ENCODE assay signal across 22 cellular contexts in genomic region chr1:233544304-233544703, GRCh38.
A peak's percentile ranks its signal among the peaks of the same experiment; 100 is the strongest.
DNase-seq lines count a peak whose midpoint lies in the region; FAIRE-seq and TF ChIP-seq lines count a peak whose summit lies in the region.
"Had no signal": no experiment of that assay in that cellular context is flagged by ENCODE, and none has a peak within 500 bp of the region (broad histone marks: within the 10 kb centered on the region; RNA-seq: fewer than 3 reads in every experiment).

No MANE protein-coding gene starts in this region.

- H3K4me1 ChIP-seq in astrocyte (ENCODE audit: insufficient read depth, low read length), result peaks cover 4% of the 10 kb centered on the region
- H3K4me1 ChIP-seq: gastroesophageal sphincter, left ventricle myocardium inferior had no signal

- DNase-seq in GM12865 (ENCODE audit: low read depth) (peak; percentile 45), HFFc6 (no peak), astrocyte (ENCODE audit: low read depth) (no peak), NCI-H2171 treated with DMSO at 0.1 percent for 48 hours (lab: John Stamatoyannopoulos, UW) (no peak), NCI-H2107 (lab: John Stamatoyannopoulos, UW) (no peak)
- no peak for DNase-seq in stimulated activated CD4-positive, alpha-beta T cell treated with anti-CD3 and anti-CD28 coated beads, Interleukin-1b, Interleukin-23, amount 100 ng/mL, for 48 hours
- DNase-seq: activated CD4-positive, CD25-positive, alpha-beta regulatory T cell treated with anti-CD3 and anti-CD28 coated beads, Interleukin-2, amount 50 U/mL, for 72 hours; activated CD8-positive, alpha-beta T cell treated with anti-CD3 and anti-CD28 coated beads for 36 hours; activated T-cell treated with anti-CD3 and anti-CD28 coated beads for 4 hours; left ventricle myocardium inferior; NCI-H1092 treated with DMSO at 0.1 percent for 48 hours; NCI-H187 treated with DMSO at 0.1 percent for 48 hours; NCI-H69 had no signal

- no peaks in the 10 kb centered on the region for H3K79me2 ChIP-seq in astrocyte (ENCODE audit: insufficient read depth, low read length)

- H3K4me2 ChIP-seq in astrocyte (ENCODE audit: low read length), result no peak overlapping the region

- no peaks in the 10 kb centered on the region for H3K9me3 ChIP-seq in astrocyte (ENCODE audit: insufficient read depth, low read depth, low read length)
- H3K9me3 ChIP-seq: gastroesophageal sphincter had no signal

- H3K27me3 ChIP-seq in astrocyte (ENCODE audit: insufficient read depth, low read length), result no peaks in the 10 kb centered on the region
- H3K27me3 ChIP-seq: cardiac muscle cell, gastroesophageal sphincter had no signal

- no peak overlapping the region for H2AFZ ChIP-seq in astrocyte (ENCODE audit: low read depth, low read length)

- H3K27ac Mint-ChIP-seq in HFFc6, result no peak overlapping the region
- peak overlapping the region; percentile 24 for H3K27ac Mint-ChIP-seq in astrocyte (ENCODE audit: unreplicated experiment)
- H3K27ac Mint-ChIP-seq: activated CD8-positive, alpha-beta T cell treated with anti-CD3 and anti-CD28 coated beads for 36 hours; activated naive CD4-positive, alpha-beta T cell treated with anti-CD3 and anti-CD28 coated beads, Interleukin-2, amount 50 U/mL, for 72 hours; dendritic cell treated with granulocyte-macrophage colony-stimulating factor and Interleukin-4, amounts not matched to agents 40 ng/mL and 50 ng/mL, for 4 days; T-helper 1 cell treated with Interleukin-12 subunit alpha and Interleukin-12 subunit beta and Interleukin-4 antibody, amounts not matched to agents 30 μg/mL and 1 μg/mL, for 36 hours had no signal

- FAIRE-seq in astrocyte (lab: Jason Lieb, UNC), result no peak
- FAIRE-seq: HepG2 had no signal

- no peaks in the 10 kb centered on the region for H4K20me1 ChIP-seq in astrocyte (ENCODE audit: insufficient read depth, low read length)

- H3K36me3 Mint-ChIP-seq in HFFc6 (ENCODE audit: low read depth), result no peaks in the 10 kb centered on the region
- H3K36me3 Mint-ChIP-seq in astrocyte (ENCODE audit: low read depth, unreplicated experiment), result no peaks in the 10 kb centered on the region
- H3K36me3 Mint-ChIP-seq: activated naive CD4-positive, alpha-beta T cell treated with anti-CD3 and anti-CD28 coated beads, Interleukin-2, amount 50 U/mL, for 72 hours had no signal

- H3K4me1 Mint-ChIP-seq in HFFc6 (ENCODE audit: low read depth) (no peaks in the 10 kb centered on the region), astrocyte (ENCODE audit: low read depth, unreplicated experiment) (peaks cover 17% of the 10 kb centered on the region)

- TF ChIP-seq CTCF in GM12865 (IDR thresholded peaks at IDR 0.05; ENCODE audit: insufficient read depth, low read depth, low read length, missing control alignments) (no peak), HFFc6 (IDR thresholded peaks at IDR 0.05) (no peak), astrocyte (IDR thresholded peaks at IDR 0.05; ENCODE audit: insufficient read depth, low read depth, low read length) (no peak)

- H3K4me3 ChIP-seq in GM12865 (ENCODE audit: low read depth, low read length) (peak overlapping the region; percentile 19), astrocyte (ENCODE audit: insufficient read depth, low read depth, low read length) (no peak overlapping the region), skin epidermis (no peak overlapping the region)
- H3K4me3 ChIP-seq: cardiac muscle cell, gastroesophageal sphincter, left ventricle myocardium inferior had no signal

- peak overlapping the region; percentile 32 for H3K4me3 Mint-ChIP-seq in HFFc6
- H3K4me3 Mint-ChIP-seq in astrocyte (ENCODE audit: unreplicated experiment), result no peak overlapping the region
- H3K4me3 Mint-ChIP-seq: activated CD8-positive, alpha-beta T cell treated with anti-CD3 and anti-CD28 coated beads for 36 hours; dendritic cell treated with granulocyte-macrophage colony-stimulating factor and Interleukin-4, amounts not matched to agents 40 ng/mL and 50 ng/mL, for 4 days; nephron; T-helper 1 cell treated with Interleukin-12 subunit alpha and Interleukin-12 subunit beta and Interleukin-4 antibody, amounts not matched to agents 30 μg/mL and 1 μg/mL, for 36 hours had no signal

- no peaks in the 10 kb centered on the region for H3K36me3 ChIP-seq in astrocyte (ENCODE audit: insufficient read depth, low read length)
- H3K36me3 ChIP-seq: cardiac muscle cell, gastroesophageal sphincter, left ventricle myocardium inferior had no signal

- H3K9ac ChIP-seq in astrocyte (ENCODE audit: low read length), result no peak overlapping the region

- H3K9me3 Mint-ChIP-seq in HFFc6 (peaks cover 48% of the 10 kb centered on the region), astrocyte (ENCODE audit: unreplicated experiment) (peaks cover 2% of the 10 kb centered on the region)
- H3K9me3 Mint-ChIP-seq: activated CD8-positive, alpha-beta T cell treated with anti-CD3 and anti-CD28 coated beads for 36 hours; T-helper 1 cell treated with Interleukin-12 subunit alpha and Interleukin-12 subunit beta and Interleukin-4 antibody, amounts not matched to agents 30 μg/mL and 1 μg/mL, for 36 hours had no signal

- H3K27me3 Mint-ChIP-seq in HFFc6 (ENCODE audit: insufficient read depth) (no peaks in the 10 kb centered on the region), astrocyte (ENCODE audit: low read depth, unreplicated experiment) (no peaks in the 10 kb centered on the region)

- H3K27ac ChIP-seq in astrocyte (ENCODE audit: low read depth, low read length) (no peak overlapping the region), skin epidermis (peak overlapping the region in 12 of 21 experiments; percentile 1 to 69 (median 59))
- H3K27ac ChIP-seq: C4-2B, cardiac muscle cell, gastroesophageal sphincter, left ventricle myocardium inferior had no signal
